Comparison of ENCODE assay signal across 1 cellular context in the genomic region with DNA sequence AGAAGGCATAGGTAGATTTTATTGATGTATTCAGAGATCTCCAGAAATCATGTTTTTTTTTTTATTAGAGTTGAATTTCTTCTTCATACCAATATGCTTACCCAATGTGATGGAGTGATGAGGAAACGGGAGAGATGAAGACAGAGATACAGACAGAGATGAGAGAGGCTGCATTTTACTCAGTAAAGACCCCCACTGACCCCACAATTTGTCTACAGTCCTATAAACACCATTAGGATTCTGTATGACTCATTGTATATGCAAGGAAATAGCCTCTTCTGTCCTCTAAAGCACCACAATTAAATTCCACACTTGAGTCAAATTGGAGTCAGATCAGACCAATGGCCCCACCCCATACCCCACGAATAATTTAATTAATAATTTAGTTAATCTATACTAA.
TF ChIP-seq lines count a peak whose summit lies in the region.

No MANE protein-coding gene starts in this region.

TF ChIP-seq in endothelial cell of umbilical vein, 7 proteins besides CTCF, POLR2A, EP300 and RAD21:
- peak; percentile 26 for TF ChIP-seq GATA2 (IDR thresholded peaks at IDR 0.05; ENCODE audit: insufficient read depth, insufficient read length, low read depth, low read length)
- TF ChIP-seq MYC (IDR thresholded peaks at IDR 0.05; ENCODE audit: low read depth, low read length): no peak
- peak; percentile 41 for TF ChIP-seq FOS (IDR thresholded peaks at IDR 0.05; ENCODE audit: borderline replicate concordance, insufficient read depth, low read length)
- TF ChIP-seq, protein P1, sequence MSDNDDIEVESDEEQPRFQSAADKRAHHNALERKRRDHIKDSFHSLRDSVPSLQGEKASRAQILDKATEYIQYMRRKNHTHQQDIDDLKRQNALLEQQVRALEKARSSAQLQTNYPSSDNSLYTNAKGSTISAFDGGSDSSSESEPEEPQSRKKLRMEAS (IDR thresholded peaks at IDR 0.05; ENCODE audit: insufficient read depth, insufficient read length): no peak
